In the genomic region with DNA sequence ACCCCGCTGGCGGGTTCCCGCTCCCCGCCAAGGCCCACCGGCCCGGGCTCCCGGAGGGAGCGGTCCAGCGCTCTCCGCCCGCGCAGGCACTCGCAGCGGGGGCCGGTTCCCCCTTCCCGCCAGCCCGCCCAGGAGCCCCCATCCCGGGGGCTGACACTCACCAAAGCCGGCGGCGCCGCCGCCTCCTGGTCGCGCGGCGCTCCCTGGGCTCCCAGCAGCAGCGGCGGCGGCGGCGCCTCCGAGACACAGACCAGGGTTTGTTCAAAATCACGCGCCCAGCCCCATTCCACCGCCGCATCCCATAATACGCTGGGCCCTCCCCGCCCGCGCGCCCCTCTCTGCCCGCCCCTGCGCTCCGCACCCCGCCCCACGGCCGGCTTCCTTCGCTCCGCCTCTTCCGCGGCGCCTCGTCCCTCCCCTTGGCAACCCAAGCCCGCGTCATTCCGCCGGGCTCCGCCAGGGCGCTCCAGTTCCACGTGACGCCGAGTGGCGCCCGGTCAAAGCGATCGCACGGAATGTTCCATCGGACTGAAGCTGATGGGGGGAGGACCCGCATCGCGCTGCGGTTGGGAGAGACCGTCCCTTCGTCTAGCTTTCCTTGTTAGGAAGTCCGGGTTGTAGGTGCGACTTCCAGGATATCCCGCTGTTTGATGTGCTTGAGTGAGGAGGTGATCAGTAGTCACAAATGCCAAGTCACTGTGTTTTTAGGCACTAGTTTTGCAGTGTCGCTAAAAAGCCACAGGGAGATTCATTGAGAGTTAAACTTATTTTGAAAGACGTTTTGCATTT, we compare ENCODE assay signal across 1 cellular context.
TF ChIP-seq lines count a peak whose summit lies in the region.

No MANE protein-coding gene starts in this region.

TF ChIP-seq in GM23338, 12 proteins besides CTCF, POLR2A, EP300 and RAD21 (continued from another document):
- TF ChIP-seq, protein P1, sequence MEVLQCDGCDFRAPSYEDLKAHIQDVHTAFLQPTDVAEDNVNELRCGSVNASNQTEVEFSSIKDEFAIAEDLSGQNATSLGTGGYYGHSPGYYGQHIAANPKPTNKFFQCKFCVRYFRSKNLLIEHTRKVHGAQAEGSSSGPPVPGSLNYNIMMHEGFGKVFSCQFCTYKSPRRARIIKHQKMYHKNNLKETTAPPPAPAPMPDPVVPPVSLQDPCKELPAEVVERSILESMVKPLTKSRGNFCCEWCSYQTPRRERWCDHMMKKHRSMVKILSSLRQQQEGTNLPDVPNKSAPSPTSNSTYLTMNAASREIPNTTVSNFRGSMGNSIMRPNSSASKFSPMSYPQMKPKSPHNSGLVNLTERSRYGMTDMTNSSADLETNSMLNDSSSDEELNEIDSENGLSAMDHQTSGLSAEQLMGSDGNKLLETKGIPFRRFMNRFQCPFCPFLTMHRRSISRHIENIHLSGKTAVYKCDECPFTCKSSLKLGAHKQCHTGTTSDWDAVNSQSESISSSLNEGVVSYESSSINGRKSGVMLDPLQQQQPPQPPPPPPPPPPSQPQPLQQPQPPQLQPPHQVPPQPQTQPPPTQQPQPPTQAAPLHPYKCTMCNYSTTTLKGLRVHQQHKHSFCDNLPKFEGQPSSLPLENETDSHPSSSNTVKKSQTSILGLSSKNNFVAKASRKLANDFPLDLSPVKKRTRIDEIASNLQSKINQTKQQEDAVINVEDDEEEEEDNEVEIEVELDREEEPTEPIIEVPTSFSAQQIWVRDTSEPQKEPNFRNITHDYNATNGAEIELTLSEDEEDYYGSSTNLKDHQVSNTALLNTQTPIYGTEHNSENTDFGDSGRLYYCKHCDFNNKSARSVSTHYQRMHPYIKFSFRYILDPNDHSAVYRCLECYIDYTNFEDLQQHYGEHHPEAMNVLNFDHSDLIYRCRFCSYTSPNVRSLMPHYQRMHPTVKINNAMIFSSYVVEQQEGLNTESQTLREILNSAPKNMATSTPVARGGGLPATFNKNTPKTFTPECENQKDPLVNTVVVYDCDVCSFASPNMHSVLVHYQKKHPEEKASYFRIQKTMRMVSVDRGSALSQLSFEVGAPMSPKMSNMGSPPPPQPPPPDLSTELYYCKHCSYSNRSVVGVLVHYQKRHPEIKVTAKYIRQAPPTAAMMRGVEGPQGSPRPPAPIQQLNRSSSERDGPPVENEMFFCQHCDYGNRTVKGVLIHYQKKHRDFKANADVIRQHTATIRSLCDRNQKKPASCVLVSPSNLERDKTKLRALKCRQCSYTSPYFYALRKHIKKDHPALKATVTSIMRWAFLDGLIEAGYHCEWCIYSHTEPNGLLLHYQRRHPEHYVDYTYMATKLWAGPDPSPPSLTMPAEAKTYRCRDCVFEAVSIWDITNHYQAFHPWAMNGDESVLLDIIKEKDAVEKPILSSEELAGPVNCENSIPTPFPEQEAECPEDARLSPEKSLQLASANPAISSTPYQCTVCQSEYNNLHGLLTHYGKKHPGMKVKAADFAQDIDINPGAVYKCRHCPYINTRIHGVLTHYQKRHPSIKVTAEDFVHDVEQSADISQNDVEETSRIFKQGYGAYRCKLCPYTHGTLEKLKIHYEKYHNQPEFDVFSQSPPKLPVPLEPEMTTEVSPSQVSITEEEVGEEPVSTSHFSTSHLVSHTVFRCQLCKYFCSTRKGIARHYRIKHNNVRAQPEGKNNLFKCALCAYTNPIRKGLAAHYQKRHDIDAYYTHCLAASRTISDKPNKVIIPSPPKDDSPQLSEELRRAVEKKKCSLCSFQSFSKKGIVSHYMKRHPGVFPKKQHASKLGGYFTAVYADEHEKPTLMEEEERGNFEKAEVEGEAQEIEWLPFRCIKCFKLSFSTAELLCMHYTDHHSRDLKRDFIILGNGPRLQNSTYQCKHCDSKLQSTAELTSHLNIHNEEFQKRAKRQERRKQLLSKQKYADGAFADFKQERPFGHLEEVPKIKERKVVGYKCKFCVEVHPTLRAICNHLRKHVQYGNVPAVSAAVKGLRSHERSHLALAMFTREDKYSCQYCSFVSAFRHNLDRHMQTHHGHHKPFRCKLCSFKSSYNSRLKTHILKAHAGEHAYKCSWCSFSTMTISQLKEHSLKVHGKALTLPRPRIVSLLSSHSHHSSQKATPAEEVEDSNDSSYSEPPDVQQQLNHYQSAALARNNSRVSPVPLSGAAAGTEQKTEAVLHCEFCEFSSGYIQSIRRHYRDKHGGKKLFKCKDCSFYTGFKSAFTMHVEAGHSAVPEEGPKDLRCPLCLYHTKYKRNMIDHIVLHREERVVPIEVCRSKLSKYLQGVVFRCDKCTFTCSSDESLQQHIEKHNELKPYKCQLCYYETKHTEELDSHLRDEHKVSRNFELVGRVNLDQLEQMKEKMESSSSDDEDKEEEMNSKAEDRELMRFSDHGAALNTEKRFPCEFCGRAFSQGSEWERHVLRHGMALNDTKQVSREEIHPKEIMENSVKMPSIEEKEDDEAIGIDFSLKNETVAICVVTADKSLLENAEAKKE (CRISPR knock-in tag; IDR thresholded peaks at IDR 0.05): no peak
- TF ChIP-seq CREB1 (CRISPR knock-in tag; IDR thresholded peaks at IDR 0.05; ENCODE audit: low read depth) (peak; percentile 91), EZH2phosphoT487 (IDR thresholded peaks at IDR 0.05; ENCODE audit: unreplicated experiment) (no peak), EZH2 (IDR thresholded peaks at IDR 0.05; ENCODE audit: low read depth, unreplicated experiment) (no peak), ZNF331 (CRISPR knock-in tag; IDR thresholded peaks at IDR 0.05; ENCODE audit: low read depth) (no peak), ZNF114 (CRISPR knock-in tag; IDR thresholded peaks at IDR 0.05) (no peak), POLR2AphosphoS5 (IDR thresholded peaks at IDR 0.05; ENCODE audit: low read depth) (peak; percentile 75), STAT1 (IDR thresholded peaks at IDR 0.05; ENCODE audit: unreplicated experiment) (no peak)
- TF ChIP-seq, protein P2, sequence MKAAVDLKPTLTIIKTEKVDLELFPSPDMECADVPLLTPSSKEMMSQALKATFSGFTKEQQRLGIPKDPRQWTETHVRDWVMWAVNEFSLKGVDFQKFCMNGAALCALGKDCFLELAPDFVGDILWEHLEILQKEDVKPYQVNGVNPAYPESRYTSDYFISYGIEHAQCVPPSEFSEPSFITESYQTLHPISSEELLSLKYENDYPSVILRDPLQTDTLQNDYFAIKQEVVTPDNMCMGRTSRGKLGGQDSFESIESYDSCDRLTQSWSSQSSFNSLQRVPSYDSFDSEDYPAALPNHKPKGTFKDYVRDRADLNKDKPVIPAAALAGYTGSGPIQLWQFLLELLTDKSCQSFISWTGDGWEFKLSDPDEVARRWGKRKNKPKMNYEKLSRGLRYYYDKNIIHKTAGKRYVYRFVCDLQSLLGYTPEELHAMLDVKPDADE (IDR thresholded peaks at IDR 0.05): no peak
- TF ChIP-seq, protein P3, sequence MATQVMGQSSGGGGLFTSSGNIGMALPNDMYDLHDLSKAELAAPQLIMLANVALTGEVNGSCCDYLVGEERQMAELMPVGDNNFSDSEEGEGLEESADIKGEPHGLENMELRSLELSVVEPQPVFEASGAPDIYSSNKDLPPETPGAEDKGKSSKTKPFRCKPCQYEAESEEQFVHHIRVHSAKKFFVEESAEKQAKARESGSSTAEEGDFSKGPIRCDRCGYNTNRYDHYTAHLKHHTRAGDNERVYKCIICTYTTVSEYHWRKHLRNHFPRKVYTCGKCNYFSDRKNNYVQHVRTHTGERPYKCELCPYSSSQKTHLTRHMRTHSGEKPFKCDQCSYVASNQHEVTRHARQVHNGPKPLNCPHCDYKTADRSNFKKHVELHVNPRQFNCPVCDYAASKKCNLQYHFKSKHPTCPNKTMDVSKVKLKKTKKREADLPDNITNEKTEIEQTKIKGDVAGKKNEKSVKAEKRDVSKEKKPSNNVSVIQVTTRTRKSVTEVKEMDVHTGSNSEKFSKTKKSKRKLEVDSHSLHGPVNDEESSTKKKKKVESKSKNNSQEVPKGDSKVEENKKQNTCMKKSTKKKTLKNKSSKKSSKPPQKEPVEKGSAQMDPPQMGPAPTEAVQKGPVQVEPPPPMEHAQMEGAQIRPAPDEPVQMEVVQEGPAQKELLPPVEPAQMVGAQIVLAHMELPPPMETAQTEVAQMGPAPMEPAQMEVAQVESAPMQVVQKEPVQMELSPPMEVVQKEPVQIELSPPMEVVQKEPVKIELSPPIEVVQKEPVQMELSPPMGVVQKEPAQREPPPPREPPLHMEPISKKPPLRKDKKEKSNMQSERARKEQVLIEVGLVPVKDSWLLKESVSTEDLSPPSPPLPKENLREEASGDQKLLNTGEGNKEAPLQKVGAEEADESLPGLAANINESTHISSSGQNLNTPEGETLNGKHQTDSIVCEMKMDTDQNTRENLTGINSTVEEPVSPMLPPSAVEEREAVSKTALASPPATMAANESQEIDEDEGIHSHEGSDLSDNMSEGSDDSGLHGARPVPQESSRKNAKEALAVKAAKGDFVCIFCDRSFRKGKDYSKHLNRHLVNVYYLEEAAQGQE (IDR thresholded peaks at IDR 0.05; ENCODE audit: unreplicated experiment): no peak
